Comparison of ENCODE assay signal across 7 cellular contexts in genomic region chrX:79081895-79082512, GRCh38.
DNase-seq lines count a peak whose midpoint lies in the region; ATAC-seq and TF ChIP-seq lines count a peak whose summit lies in the region.

No MANE protein-coding gene starts in this region.

- peak; percentile 80 for ATAC-seq in GM21529 (IDR thresholded peaks at IDR 0.05; ENCODE audit: unreplicated experiment)
- ATAC-seq in gastroesophageal sphincter = no peak

- TF ChIP-seq POLR2A in gastroesophageal sphincter (IDR thresholded peaks at IDR 0.05) = no peak

- no peaks in the 10 kb centered on the region for H3K36me3 ChIP-seq in gastroesophageal sphincter

- TF ChIP-seq CTCF in gastroesophageal sphincter (IDR thresholded peaks at IDR 0.05) = peak; percentile 21 to 67 (median 58)

- no peaks in the 10 kb centered on the region for H3K4me1 ChIP-seq in gastroesophageal sphincter

- no peaks in the 10 kb centered on the region for H3K9me3 ChIP-seq in gastroesophageal sphincter

- no peak for TF ChIP-seq EP300 in gastroesophageal sphincter (IDR thresholded peaks at IDR 0.05)

- no peaks in the 10 kb centered on the region for H3K27me3 ChIP-seq in gastroesophageal sphincter

- DNase-seq in EH (ENCODE audit: low read depth) = peak; percentile 27
- DNase-seq in NCI-H1694 treated with DMSO at 0.1 percent for 48 hours (lab: John Stamatoyannopoulos, UW) = peak; percentile 1
- peak; percentile 1 for DNase-seq in activated T-helper 1 cell treated with Interleukin-2 at 50 U/mL for 16 hours (ENCODE audit: low read depth)
- DNase-seq in retina = peak; percentile 26
- DNase-seq in dedifferentiated amniotic fluid mesenchymal stem cell (ENCODE audit: extremely low spot score) = no peak

- H3K27ac ChIP-seq in gastroesophageal sphincter = no peak overlapping the region

- H3K4me3 ChIP-seq in gastroesophageal sphincter = no peak overlapping the region

- WGBS in gastroesophageal sphincter (ENCODE audit: low coverage in 1 of 2), 2 donors = 13 to 19% methylated on average over 6 of the region's 6 CpGs
